ENCODE assay signal across 19 cellular contexts in genomic region chr10:1378473-1378872, GRCh38.
DNase-seq lines count a peak whose midpoint lies in the region; ATAC-seq and TF ChIP-seq lines count a peak whose summit lies in the region.
"Had no signal": no experiment of that assay in that cellular context is flagged by ENCODE, and none has a peak within 500 bp of the region (broad histone marks: within the 10 kb centered on the region; RNA-seq: fewer than 3 reads in every experiment).

No MANE protein-coding gene starts in this region.

- 90 to 98% (median 96%) methylated on average over 2 of the region's 2 CpGs for WGBS in stomach, 5 donors
- WGBS in ovary, 3 donors = 90 to 95% (median 93%) methylated on average over 2 of the region's 2 CpGs

- H3K36me3 ChIP-seq in stomach (no peaks in the 10 kb centered on the region), ovary (no peaks in the 10 kb centered on the region)

- no peak overlapping the region for H3K4me3 ChIP-seq in stomach
- H3K4me3 ChIP-seq in ovary = no peak overlapping the region

- H3K27ac ChIP-seq in stomach (no peak overlapping the region), ovary (no peak overlapping the region)

- TF ChIP-seq CTCF in stomach (IDR thresholded peaks at IDR 0.05) (no peak), ovary (IDR thresholded peaks at IDR 0.05) (no peak)

- H3K9me3 ChIP-seq in stomach (no peaks in the 10 kb centered on the region), ovary (no peaks in the 10 kb centered on the region)

- H3K27me3 ChIP-seq in stomach = peaks cover 0 to 53% (median 17%) of the 10 kb centered on the region in 3 donors
- no peaks in the 10 kb centered on the region for H3K27me3 ChIP-seq in ovary

- no peak for ATAC-seq in GM21737 (IDR thresholded peaks at IDR 0.05; ENCODE audit: unreplicated experiment)
- ATAC-seq: Right ventricle myocardium inferior had no signal

- no peaks in the 10 kb centered on the region for H3K4me1 ChIP-seq in stomach
- H3K4me1 ChIP-seq in ovary (ENCODE audit: insufficient read depth) = no peaks in the 10 kb centered on the region

- TF ChIP-seq POLR2A in stomach (IDR thresholded peaks at IDR 0.05) = no peak
- TF ChIP-seq POLR2A in ovary (IDR thresholded peaks at IDR 0.05) = no peak

- DNase-seq in activated CD8-positive, alpha-beta memory T cell treated with anti-CD3 and anti-CD28 coated beads for 24 hours = peak; percentile 1
- DNase-seq in activated CD8-positive, alpha-beta memory T cell treated with anti-CD3 and anti-CD28 coated beads, Interleukin-2, amount 50 U/mL, for 4 hours = no peak
- peak; percentile 12 for DNase-seq in activated CD8-positive, alpha-beta memory T cell treated with anti-CD3 and anti-CD28 coated beads, Interleukin-2, amount 50 U/mL, for 48 hours
- DNase-seq in mesenteric fat pad (ENCODE audit: low spot score) = peak; percentile 60
- peak; percentile 4 for DNase-seq in stomach
- DNase-seq in Ammon's horn (ENCODE audit: low spot score) = no peak
- DNase-seq in ovary = no peak
- DNase-seq: EL, GF-D8, Karpas-422, MV-4-11, NCI-H1105 treated with DMSO at 0.1 percent for 48 hours, NCI-H2029 treated with DMSO at 0.1 percent for 48 hours, NCI-H2171, NCI-H446, NCI-H526, OCI-M1 had no signal

- TF ChIP-seq EP300 in stomach (IDR thresholded peaks at IDR 0.05) (no peak), ovary (IDR thresholded peaks at IDR 0.05) (no peak)

- intact Hi-C loops in stomach (cut with DNase I; ENCODE audit: low total_unique reads) = no loop called here
- intact Hi-C loops in ovary (cut with DNase I) = no loop called here

Comparison
In these comparisons a context has a peak if more than half of its experiments do, and no peak if none do; other contexts are left out.
1. DNase-seq: peak in activated CD8-positive, alpha-beta memory T cell treated with anti-CD3 and anti-CD28 coated beads for 24 hours (single experiment), activated CD8-positive, alpha-beta memory T cell treated with anti-CD3 and anti-CD28 coated beads, Interleukin-2, amount 50 U/mL, for 48 hours (single experiment), mesenteric fat pad (single experiment) and stomach (single experiment); none in activated CD8-positive, alpha-beta memory T cell treated with anti-CD3 and anti-CD28 coated beads, Interleukin-2, amount 50 U/mL, for 4 hours (single experiment), Ammon's horn (single experiment) and ovary (0 of 5).